In the genomic region with DNA sequence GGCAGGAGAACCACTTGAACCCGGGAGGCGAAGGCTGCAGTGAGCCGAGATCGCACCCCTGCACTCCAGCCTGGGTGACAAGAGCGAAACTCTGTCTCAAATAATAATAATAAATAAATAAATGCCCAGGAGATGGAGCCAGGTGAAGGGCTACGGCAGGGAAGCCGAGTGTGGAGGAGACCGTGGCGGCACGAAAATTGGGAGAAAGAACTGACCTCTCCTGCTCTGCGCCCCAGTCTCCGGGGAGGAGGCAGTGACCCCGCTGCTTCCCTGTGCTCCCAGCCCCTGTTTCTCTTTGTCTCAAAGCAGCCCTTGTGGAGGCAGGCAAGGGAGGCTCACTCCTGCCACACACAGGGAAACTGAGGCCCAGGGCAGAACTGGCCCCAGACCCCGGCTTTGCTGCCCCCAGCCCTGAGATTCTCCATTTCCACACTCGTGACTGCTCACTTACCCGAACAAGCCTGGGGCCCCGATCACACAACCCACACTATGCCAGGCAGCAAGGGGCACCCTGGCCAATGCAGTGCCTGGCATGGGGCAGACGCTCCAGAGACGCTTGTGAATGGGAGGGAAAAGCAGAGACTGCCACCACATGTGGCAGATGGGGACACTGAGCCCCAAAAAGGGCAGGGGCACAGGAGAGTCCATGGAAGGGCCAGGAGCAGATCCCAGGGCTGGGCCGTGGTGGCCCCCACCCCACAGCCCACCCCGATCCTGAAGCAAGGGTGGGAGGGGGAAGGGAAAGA, we compare ENCODE assay signal across 19 cellular contexts.
"Had no signal": no experiment of that assay in that cellular context is flagged by ENCODE, and none has a peak within 500 bp of the region (broad histone marks: within the 10 kb centered on the region; RNA-seq: fewer than 3 reads in every experiment).

No MANE protein-coding gene starts in this region.

- H3K9me3 Mint-ChIP-seq: activated CD4-positive, alpha-beta memory T cell treated with anti-CD3 and anti-CD28 coated beads for 36 hours; activated naive CD4-positive, alpha-beta T cell treated with anti-CD3 and anti-CD28 coated beads, Interleukin-2, amount 50 U/mL, for 24 hours; activated naive CD8-positive, alpha-beta T cell treated with anti-CD3 and anti-CD28 coated beads, Interleukin-2, amount 50 U/mL, for 24 hours; activated T-cell treated with anti-CD3 and anti-CD28 coated beads, Interleukin-2, amount 50 U/mL, for 4 hours; activated T-helper 2 cell treated with anti-CD3 and anti-CD28 coated beads, Interferon-gamma antibody, Interleukin-2, Interleukin-4, amounts not matched to agents 10 μg/mL and 5 μg/mL and 100 μg/mL, durations not matched to agents 14 hours and 24 hours and 36 hours; natural killer cell treated with Interleukin-12 subunit alpha and Interleukin-12 subunit beta and Interleukin-15 and Interleukin-18, amount 100 ng/mL, for 72 hours; stimulated activated naive CD8-positive, alpha-beta T cell treated with anti-CD3 and anti-CD28 coated beads, Interleukin-15, Interleukin-2, amounts not matched to agents 100 ng/mL and 50 ng/mL, for 24 hours; type B pancreatic cell had no signal

- H3K27me3 ChIP-seq: hepatocyte, right atrium auricular region had no signal

- H3K36me3 ChIP-seq: gastroesophageal sphincter, pancreas, right atrium auricular region, uterus had no signal

- H3K4me1 ChIP-seq: pancreas, psoas muscle had no signal

- H3K4me3 Mint-ChIP-seq: activated CD4-positive, alpha-beta memory T cell treated with anti-CD3 and anti-CD28 coated beads for 36 hours; activated naive CD4-positive, alpha-beta T cell treated with anti-CD3 and anti-CD28 coated beads, Interleukin-2, amount 50 U/mL, for 24 hours; activated naive CD8-positive, alpha-beta T cell treated with anti-CD3 and anti-CD28 coated beads, Interleukin-2, amount 50 U/mL, for 24 hours; activated T-cell treated with anti-CD3 and anti-CD28 coated beads, Interleukin-2, amount 50 U/mL, for 4 hours; natural killer cell treated with Interleukin-12 subunit alpha and Interleukin-12 subunit beta and Interleukin-15 and Interleukin-18, amount 100 ng/mL, for 72 hours; stimulated activated naive CD8-positive, alpha-beta T cell treated with anti-CD3 and anti-CD28 coated beads, Interleukin-15, Interleukin-2, amounts not matched to agents 100 ng/mL and 50 ng/mL, for 24 hours; type B pancreatic cell had no signal

- DNase-seq: activated CD4-positive, CD25-positive, alpha-beta regulatory T cell; activated T-cell treated with anti-CD3 and anti-CD28 coated beads, Interleukin-2, amount 50 U/mL, for 4 hours; left cardiac atrium; left ventricle myocardium superior; mucosa of descending colon; pancreas; stimulated activated CD4-positive, alpha-beta T cell treated with anti-CD3 and anti-CD28 coated beads, Interleukin-2, amount 100 ng/mL, for 48 hours; uterus had no signal

- H3K27ac ChIP-seq: hepatocyte, pancreas, psoas muscle, right atrium auricular region, uterus had no signal

- H3K9me3 ChIP-seq: gastroesophageal sphincter, mucosa of descending colon, pancreas, psoas muscle, right atrium auricular region, uterus had no signal

- H3K27ac Mint-ChIP-seq: activated CD4-positive, alpha-beta memory T cell treated with anti-CD3 and anti-CD28 coated beads for 36 hours; activated naive CD4-positive, alpha-beta T cell treated with anti-CD3 and anti-CD28 coated beads, Interleukin-2, amount 50 U/mL, for 24 hours; activated naive CD8-positive, alpha-beta T cell treated with anti-CD3 and anti-CD28 coated beads, Interleukin-2, amount 50 U/mL, for 24 hours; activated T-helper 2 cell treated with anti-CD3 and anti-CD28 coated beads, Interferon-gamma antibody, Interleukin-2, Interleukin-4, amounts not matched to agents 10 μg/mL and 5 μg/mL and 100 μg/mL, durations not matched to agents 14 hours and 24 hours and 36 hours; natural killer cell treated with Interleukin-12 subunit alpha and Interleukin-12 subunit beta and Interleukin-15 and Interleukin-18, amount 100 ng/mL, for 72 hours; stimulated activated naive CD8-positive, alpha-beta T cell treated with anti-CD3 and anti-CD28 coated beads, Interleukin-15, Interleukin-2, amounts not matched to agents 100 ng/mL and 50 ng/mL, for 24 hours; type B pancreatic cell had no signal

- H3K27me3 Mint-ChIP-seq: activated naive CD4-positive, alpha-beta T cell treated with anti-CD3 and anti-CD28 coated beads, Interleukin-2, amount 50 U/mL, for 24 hours; activated naive CD8-positive, alpha-beta T cell treated with anti-CD3 and anti-CD28 coated beads, Interleukin-2, amount 50 U/mL, for 24 hours; stimulated activated naive CD8-positive, alpha-beta T cell treated with anti-CD3 and anti-CD28 coated beads, Interleukin-15, Interleukin-2, amounts not matched to agents 100 ng/mL and 50 ng/mL, for 24 hours had no signal

- H3K4me3 ChIP-seq: gastroesophageal sphincter, hepatocyte, mucosa of descending colon, pancreas, psoas muscle, right atrium auricular region, uterus had no signal

- H3K36me3 Mint-ChIP-seq: activated CD4-positive, alpha-beta memory T cell treated with anti-CD3 and anti-CD28 coated beads for 36 hours; activated naive CD4-positive, alpha-beta T cell treated with anti-CD3 and anti-CD28 coated beads, Interleukin-2, amount 50 U/mL, for 24 hours; natural killer cell treated with Interleukin-12 subunit alpha and Interleukin-12 subunit beta and Interleukin-15 and Interleukin-18, amount 100 ng/mL, for 72 hours; type B pancreatic cell had no signal
